12 cellular contexts compared by ENCODE assay signal in genomic region chr19:51637362-51637978, GRCh38. TPM values are rescaled to one million over a fixed set of nuclear protein-coding genes. Genes with fewer than 3 reads are reported as not detected.
DNase-seq lines count a peak whose midpoint lies in the region; TF ChIP-seq lines count a peak whose summit lies in the region.
"Had no signal": no experiment of that assay in that cellular context is flagged by ENCODE, and none has a peak within 500 bp of the region (broad histone marks: within the 10 kb centered on the region; RNA-seq: fewer than 3 reads in every experiment).

No MANE protein-coding gene starts in this region.

- H3K36me3 Mint-ChIP-seq in glutamatergic neuron (ENCODE audit: unreplicated experiment) = no peaks in the 10 kb centered on the region
- H3K36me3 Mint-ChIP-seq: activated naive CD8-positive, alpha-beta T cell treated with anti-CD3 and anti-CD28 coated beads for 36 hours had no signal

- DNase-seq in A673 (ENCODE audit: low spot score) (no peak), GM10248 (ENCODE audit: extremely low spot score) (no peak), glutamatergic neuron (no peak), cortex of kidney (lab: John Stamatoyannopoulos, UW) (no peak), NCI-H345 treated with DMSO at 0.1 percent for 48 hours (lab: John Stamatoyannopoulos, UW; ENCODE audit: unreplicated experiment) (no peak), SIG-M5 treated with dmso at 0.1 percent for 504 hours (lab: John Stamatoyannopoulos, UW; ENCODE audit: unreplicated experiment) (no peak), OCI-M2 (lab: John Stamatoyannopoulos, UW; ENCODE audit: unreplicated experiment) (no peak)
- DNase-seq: activated naive CD8-positive, alpha-beta T cell treated with anti-CD3 and anti-CD28 coated beads for 36 hours; retina; stimulated activated naive CD8-positive, alpha-beta T cell treated with anti-CD3 and anti-CD28 coated beads, Interleukin-15, amount 100 ng/mL, for 72 hours had no signal

- no peaks in the 10 kb centered on the region for H3K79me2 ChIP-seq in OCI-LY3 (ENCODE audit: low read length)

- H3K4me1 Mint-ChIP-seq in glutamatergic neuron (ENCODE audit: low read depth, unreplicated experiment) = no peaks in the 10 kb centered on the region
- H3K4me1 Mint-ChIP-seq: activated naive CD8-positive, alpha-beta T cell treated with anti-CD3 and anti-CD28 coated beads for 36 hours; stimulated activated naive CD8-positive, alpha-beta T cell treated with anti-CD3 and anti-CD28 coated beads, Interleukin-15, amount 100 ng/mL, for 72 hours had no signal

- no peak overlapping the region for H3K9ac ChIP-seq in OCI-LY3 (ENCODE audit: low read length)
- H3K9ac ChIP-seq: KMS-11 had no signal

- no peaks in the 10 kb centered on the region for H3K27me3 Mint-ChIP-seq in glutamatergic neuron (ENCODE audit: unreplicated experiment)

- H3K27ac ChIP-seq in A673 (ENCODE audit: low read depth, low read length, poor library complexity, severe bottlenecking) (no peak overlapping the region), OCI-LY3 (ENCODE audit: low read length) (no peak overlapping the region)
- H3K27ac ChIP-seq: KMS-11 had no signal

- peaks cover 2% of the 10 kb centered on the region for H3K9me3 Mint-ChIP-seq in glutamatergic neuron (ENCODE audit: unreplicated experiment)
- H3K9me3 Mint-ChIP-seq: stimulated activated naive CD8-positive, alpha-beta T cell treated with anti-CD3 and anti-CD28 coated beads, Interleukin-15, amount 100 ng/mL, for 72 hours had no signal

- no peak overlapping the region for H3K4me3 Mint-ChIP-seq in glutamatergic neuron (ENCODE audit: unreplicated experiment)
- H3K4me3 Mint-ChIP-seq: activated naive CD8-positive, alpha-beta T cell treated with anti-CD3 and anti-CD28 coated beads for 36 hours; stimulated activated naive CD8-positive, alpha-beta T cell treated with anti-CD3 and anti-CD28 coated beads, Interleukin-15, amount 100 ng/mL, for 72 hours had no signal

- peak; percentile 48 for TF ChIP-seq CTCF in A673 (conservative IDR thresholded peaks at IDR 0.05; ENCODE audit: low read depth, low read length)
- peak; percentile 49 for TF ChIP-seq CTCF in GM10248 (IDR thresholded peaks at IDR 0.05; ENCODE audit: control extremely low read depth, extremely low read depth, low read depth, missing control alignments)
- TF ChIP-seq CTCF in OCI-LY3 (IDR thresholded peaks at IDR 0.05; ENCODE audit: low read depth, low read length) = peak; percentile 88
- peak; percentile 42 for TF ChIP-seq CTCF in glutamatergic neuron (IDR thresholded peaks at IDR 0.05; ENCODE audit: partially characterized antibody, unreplicated experiment)

- no peaks in the 10 kb centered on the region for H3K4me1 ChIP-seq in A673 (ENCODE audit: insufficient read depth, low read length, poor library complexity, severe bottlenecking)
- H3K4me1 ChIP-seq in OCI-LY3 (ENCODE audit: low read length) = peaks cover 19% of the 10 kb centered on the region

- H3K27ac Mint-ChIP-seq in glutamatergic neuron (ENCODE audit: unreplicated experiment) = no peak overlapping the region
- H3K27ac Mint-ChIP-seq: activated naive CD8-positive, alpha-beta T cell treated with anti-CD3 and anti-CD28 coated beads for 36 hours; stimulated activated naive CD8-positive, alpha-beta T cell treated with anti-CD3 and anti-CD28 coated beads, Interleukin-15, amount 100 ng/mL, for 72 hours had no signal

- H3K9me3 ChIP-seq in A673 (ENCODE audit: low read depth, low read length, poor library complexity, severe bottlenecking) (no peaks in the 10 kb centered on the region), OCI-LY3 (ENCODE audit: insufficient read depth, low read length) (no peaks in the 10 kb centered on the region)

- no peaks in the 10 kb centered on the region for H3K36me3 ChIP-seq in A673 (ENCODE audit: insufficient read depth, low read length, poor library complexity, severe bottlenecking)
- H3K36me3 ChIP-seq in OCI-LY3 (replicated peaks; ENCODE audit: low read depth, low read length) = peaks cover 11% of the 10 kb centered on the region

- H3K4me3 ChIP-seq in A673 (ENCODE audit: low read depth, low read length, poor library complexity, severe bottlenecking) (no peak overlapping the region), OCI-LY3 (ENCODE audit: low read length) (no peak overlapping the region)

- intact Hi-C loops in A673 (cut with micrococcal nuclease; ENCODE audit: unreplicated experiment) = no loop called here

- H4K20me1 ChIP-seq in OCI-LY3 (ENCODE audit: insufficient read depth, low read length) = no peaks in the 10 kb centered on the region

- POLR2A ChIA-PET in A673 (lab: Charles Lee; ENCODE audit: low non-redundant PET) = no interaction called here
- POLR2A ChIA-PET in GM10248 (lab: Yijun Ruan, JAX) = interaction anchor here (0.5 kb wide), 1 partner anchor 174 kb away, joined by 5 read pairs; no protein-coding TSS in a partner anchor

- no TSS peak for BruUV-seq in A673 (replicated peaks; lab: Mats Ljungman, UMichigan)

- H3K4me2 ChIP-seq in OCI-LY3 (ENCODE audit: low read length) = no peak overlapping the region
- H3K4me2 ChIP-seq: KMS-11 had no signal

- no peak overlapping the region for H2AFZ ChIP-seq in OCI-LY3 (ENCODE audit: low read depth, low read length)

- CTCF ChIA-PET in A673 (lab: Charles Lee) = interaction anchor here (1.3 kb wide), 1 partner anchor 19 kb away, joined by 3 read pairs; no protein-coding TSS in a partner anchor
- CTCF ChIA-PET in GM10248 (lab: Yijun Ruan, JAX) = interaction anchor here (0.7 to 2.4 kb wide), 16 partner anchors 10 to 164 kb away, joined by 3 to 10 read pairs (median 4); no protein-coding TSS in a partner anchor

- H3K27me3 ChIP-seq in A673 (replicated peaks; ENCODE audit: insufficient read depth, low read depth, low read length, poor library complexity) (peaks cover 14% of the 10 kb centered on the region), OCI-LY3 (ENCODE audit: low read depth, low read length) (peaks cover 44% of the 10 kb centered on the region)

RNA-seq across cellular contexts. Expression of gene SIGLEC5, which starts 7.3 kb away (rescaled TPM):
- total RNA-seq in A673 (2021) (not detected in 2 replicates), glutamatergic neuron (ENCODE audit: unreplicated experiment) (not detected)
- total RNA-seq: activated naive CD8-positive, alpha-beta T cell treated with anti-CD3 and anti-CD28 coated beads for 36 hours had no signal

RNA-seq across cellular contexts. Expression of gene SIGLEC14, which starts 9.2 kb away (rescaled TPM):
- total RNA-seq in A673 (2021) (not detected in 2 replicates), glutamatergic neuron (ENCODE audit: unreplicated experiment) (not detected)

RNA-seq across cellular contexts. Expression of gene SPACA6, which starts 55.7 kb away (rescaled TPM):
- 28.4 and 28.6 TPM in 2 replicates for total RNA-seq in A673 (2021)
- 27.2 TPM for total RNA-seq in glutamatergic neuron (ENCODE audit: unreplicated experiment)
